ENCODE assay signal across 17 cellular contexts in genomic region chr5:54049963-54050362, GRCh38.
DNase-seq lines count a peak whose midpoint lies in the region; ATAC-seq and TF ChIP-seq lines count a peak whose summit lies in the region.
"Had no signal": no experiment of that assay in that cellular context is flagged by ENCODE, and none has a peak within 500 bp of the region (broad histone marks: within the 10 kb centered on the region; RNA-seq: fewer than 3 reads in every experiment).

No MANE protein-coding gene starts in this region.

- H3K4me3 Mint-ChIP-seq in WTC11 = no peak overlapping the region
- H3K4me3 Mint-ChIP-seq: naive B cell; stimulated activated naive CD8-positive, alpha-beta T cell treated with anti-CD3 and anti-CD28 coated beads, Interleukin-15, Interleukin-2, amounts not matched to agents 100 ng/mL and 50 ng/mL, for 24 hours had no signal

- H3K4me3 ChIP-seq in fibroblast of villous mesenchyme (ENCODE audit: low read depth, low read length) (no peak overlapping the region), retinal pigment epithelial cell (ENCODE audit: low read length) (no peak overlapping the region), smooth muscle cell (no peak overlapping the region)
- H3K4me3 ChIP-seq: coronary artery had no signal

- CTCF ChIA-PET in WTC11 (lab: Charles Lee) = no interaction called here

- no peaks in the 10 kb centered on the region for H3K9me3 ChIP-seq in smooth muscle cell (replicated peaks; ENCODE audit: low read depth)

- H3K4me1 ChIP-seq in smooth muscle cell (ENCODE audit: low read depth) = no peaks in the 10 kb centered on the region

- POLR2A ChIA-PET in WTC11 (lab: Charles Lee) = no interaction called here

- H3K27me3 ChIP-seq in smooth muscle cell (ENCODE audit: low read depth) = no peaks in the 10 kb centered on the region

- no peaks in the 10 kb centered on the region for H4K20me1 ChIP-seq in smooth muscle cell (ENCODE audit: low read depth)

- ATAC-seq in Right ventricle myocardium inferior (peak; percentile 82), WTC11 (no peak), left colon (no peak)
- no peak for ATAC-seq in activated CD4-positive, CD25-positive, alpha-beta regulatory T cell treated with anti-CD3 and anti-CD28 coated beads, Interleukin-2, amount 50 U/mL, for 24 hours

- no peaks in the 10 kb centered on the region for H3K79me2 ChIP-seq in smooth muscle cell (ENCODE audit: low read depth)

- DNase-seq in Right ventricle myocardium inferior (ENCODE audit: missing footprints) = no peak
- DNase-seq in cardiac septum (ENCODE audit: low spot score) = no peak
- no peak for DNase-seq in WTC11 (ENCODE audit: low spot score)
- DNase-seq in fibroblast of villous mesenchyme (ENCODE audit: low read depth) = peak; percentile 24
- DNase-seq in retinal pigment epithelial cell (ENCODE audit: low read depth) = peak; percentile 8
- DNase-seq in left colon = no peak
- DNase-seq in smooth muscle cell (lab: John Stamatoyannopoulos, UW; ENCODE audit: unreplicated experiment) = no peak
- DNase-seq: activated effector memory CD4-positive, alpha-beta T cell treated with anti-CD3 and anti-CD28 coated beads, Interleukin-2, amount 50 U/mL, for 16 hours; aorta; naive B cell; NCI-H1436 treated with DMSO at 0.1 percent for 48 hours; T-helper 1 cell; WERI-Rb-1 had no signal

- intact Hi-C loops in Right ventricle myocardium inferior (cut with DNase I) = no loop called here
- intact Hi-C loops in cardiac septum (cut with DNase I) = no loop called here
- intact Hi-C loops in left colon (cut with DNase I, micrococcal nuclease) = no loop called here

- H3K36me3 ChIP-seq in smooth muscle cell (ENCODE audit: low read depth) = no peaks in the 10 kb centered on the region
- H3K36me3 ChIP-seq: WERI-Rb-1 had no signal

- no peaks in the 10 kb centered on the region for H3K9me3 Mint-ChIP-seq in WTC11
- H3K9me3 Mint-ChIP-seq: naive B cell; stimulated activated naive CD8-positive, alpha-beta T cell treated with anti-CD3 and anti-CD28 coated beads, Interleukin-15, Interleukin-2, amounts not matched to agents 100 ng/mL and 50 ng/mL, for 24 hours had no signal

- H3K4me2 ChIP-seq in smooth muscle cell = no peak overlapping the region

- no peaks in the 10 kb centered on the region for H3K27me3 Mint-ChIP-seq in WTC11 (ENCODE audit: low read depth)
- H3K27me3 Mint-ChIP-seq: naive B cell; stimulated activated naive CD8-positive, alpha-beta T cell treated with anti-CD3 and anti-CD28 coated beads, Interleukin-15, Interleukin-2, amounts not matched to agents 100 ng/mL and 50 ng/mL, for 24 hours had no signal

- no peak overlapping the region for H3K9ac ChIP-seq in smooth muscle cell (ENCODE audit: low read depth)

- 47% methylated on average over 2 of the region's 2 CpGs for WGBS in smooth muscle cell (ENCODE audit: low lambda C conversion rate)

- H3K4me1 Mint-ChIP-seq in WTC11 = peaks cover 7% of the 10 kb centered on the region

- no peak for TF ChIP-seq CTCF in WTC11 (IDR thresholded peaks at IDR 0.05)
- TF ChIP-seq CTCF in fibroblast of villous mesenchyme (IDR thresholded peaks at IDR 0.05; ENCODE audit: insufficient read depth, low read depth, low read length) = no peak
- TF ChIP-seq CTCF in retinal pigment epithelial cell (conservative IDR thresholded peaks at IDR 0.05; ENCODE audit: low read depth, low read length) = no peak
- TF ChIP-seq CTCF in smooth muscle cell (IDR thresholded peaks at IDR 0.05; ENCODE audit: borderline replicate concordance, insufficient read depth, poor library complexity, severe bottlenecking) = no peak

- no peak overlapping the region for H2AFZ ChIP-seq in smooth muscle cell (ENCODE audit: low read depth)

- no peaks in the 10 kb centered on the region for H3K36me3 Mint-ChIP-seq in WTC11

- H3F3A ChIP-seq in smooth muscle cell (ENCODE audit: low read depth) = no peaks in the 10 kb centered on the region

- no peak overlapping the region for H3K27ac ChIP-seq in smooth muscle cell (ENCODE audit: low read depth)
- H3K27ac ChIP-seq: coronary artery, epithelial cell of prostate, WERI-Rb-1 had no signal

- H3K27ac Mint-ChIP-seq in WTC11 = 0 out of 2 replicates have a peak overlapping the region, but pooled peaks have one; percentile 14
- H3K27ac Mint-ChIP-seq: naive B cell; stimulated activated naive CD8-positive, alpha-beta T cell treated with anti-CD3 and anti-CD28 coated beads, Interleukin-15, Interleukin-2, amounts not matched to agents 100 ng/mL and 50 ng/mL, for 24 hours had no signal

TF ChIP-seq in WTC11, 78 proteins besides CTCF, POLR2A, EP300 and RAD21 (continues in another document):
- TF ChIP-seq MXD4 (CRISPR knock-in tag; IDR thresholded peaks at IDR 0.05; ENCODE audit: borderline replicate concordance) = no peak
- TF ChIP-seq ATF2 (CRISPR knock-in tag; IDR thresholded peaks at IDR 0.05; ENCODE audit: borderline replicate concordance, low read depth) = no peak
- TF ChIP-seq ZNF281 (CRISPR knock-in tag; IDR thresholded peaks at IDR 0.05) = no peak
- TF ChIP-seq ZNF532 (CRISPR knock-in tag; IDR thresholded peaks at IDR 0.05; ENCODE audit: borderline replicate concordance) = no peak
- no peak for TF ChIP-seq ZNF512 (CRISPR knock-in tag; IDR thresholded peaks at IDR 0.05; ENCODE audit: borderline replicate concordance)

Comparison
In these comparisons a context has a peak if more than half of its experiments do, and no peak if none do; other contexts are left out.
1. DNase-seq: peak in fibroblast of villous mesenchyme (single experiment) and retinal pigment epithelial cell (single experiment); none in Right ventricle myocardium inferior (single experiment), cardiac septum (single experiment), WTC11 (single experiment), left colon (0 of 2) and smooth muscle cell (single experiment).